18 cellular contexts compared by ENCODE assay signal in genomic region chr6:135871878-135872277, GRCh38. TPM values are rescaled to one million over a fixed set of nuclear protein-coding genes. Genes with fewer than 3 reads are reported as not detected.
DNase-seq lines count a peak whose midpoint lies in the region; ATAC-seq lines count a peak whose summit lies in the region.
"Had no signal": no experiment of that assay in that cellular context is flagged by ENCODE, and none has a peak within 500 bp of the region (broad histone marks: within the 10 kb centered on the region; RNA-seq: fewer than 3 reads in every experiment).

No MANE protein-coding gene starts in this region.

- intact Hi-C loops in left ventricle myocardium superior (cut with micrococcal nuclease) (no loop called here), Right ventricle myocardium inferior (cut with DNase I) (no loop called here)

- no peak for DNase-seq in left ventricle myocardium superior
- no peak for DNase-seq in Right ventricle myocardium inferior (ENCODE audit: missing footprints)
- peak; percentile 77 for DNase-seq in amniotic epithelial cell (ENCODE audit: low read depth)
- DNase-seq in iris pigment epithelial cell (ENCODE audit: low read depth) = peak; percentile 79
- DNase-seq in NOMO-1 treated with DMSO at 0.1 percent for 48 hours (lab: John Stamatoyannopoulos, UW; ENCODE audit: unreplicated experiment) = no peak
- no peak for DNase-seq in activated CD8-positive, alpha-beta T cell treated with anti-CD3 and anti-CD28 coated beads, Interleukin-2, amount 10 ng/mL, durations not matched to agents 7 days and 5 days
- no peak for DNase-seq in NCI-H510A (lab: John Stamatoyannopoulos, UW)
- DNase-seq: activated CD4-positive, alpha-beta T cell treated with anti-CD3 and anti-CD28 coated beads, Interleukin-2, amount 50 U/mL, for 48 hours; activated naive CD8-positive, alpha-beta T cell treated with anti-CD3 and anti-CD28 coated beads for 36 hours; Calu3; caudate nucleus; effector memory CD8-positive, alpha-beta T cell; NCI-H2081 treated with DMSO at 0.1 percent for 48 hours; NCI-H774 had no signal

- no peaks in the 10 kb centered on the region for H3K36me3 Mint-ChIP-seq in activated CD8-positive, alpha-beta T cell treated with anti-CD3 and anti-CD28 coated beads, Interleukin-2, amount 10 ng/mL, durations not matched to agents 7 days and 5 days (ENCODE audit: low read depth)
- H3K36me3 Mint-ChIP-seq: natural killer cell treated with Interleukin-12 subunit alpha and Interleukin-12 subunit beta and Interleukin-15 and Interleukin-18, amount 100 ng/mL, for 72 hours had no signal

- H3K4me1 Mint-ChIP-seq in activated CD8-positive, alpha-beta T cell treated with anti-CD3 and anti-CD28 coated beads, Interleukin-2, amount 10 ng/mL, durations not matched to agents 7 days and 5 days (ENCODE audit: low read depth) = peaks cover 13% of the 10 kb centered on the region

- POLR2A ChIA-PET in activated CD8-positive, alpha-beta T cell treated with anti-CD3 and anti-CD28 coated beads, Interleukin-2, amount 10 ng/mL, durations not matched to agents 7 days and 5 days (lab: Charles Lee) = no interaction called here

- H3K27ac Mint-ChIP-seq in activated CD8-positive, alpha-beta T cell treated with anti-CD3 and anti-CD28 coated beads, Interleukin-2, amount 10 ng/mL, durations not matched to agents 7 days and 5 days = no peak overlapping the region
- H3K27ac Mint-ChIP-seq: activated naive CD8-positive, alpha-beta T cell treated with anti-CD3 and anti-CD28 coated beads for 36 hours; effector memory CD8-positive, alpha-beta T cell; natural killer cell treated with Interleukin-12 subunit alpha and Interleukin-12 subunit beta and Interleukin-15 and Interleukin-18, amount 100 ng/mL, for 72 hours had no signal

- peak; percentile 29 for ATAC-seq in left ventricle myocardium superior
- ATAC-seq in Right ventricle myocardium inferior = no peak
- ATAC-seq in GM18511 (IDR thresholded peaks at IDR 0.05; ENCODE audit: unreplicated experiment) = no peak
- no peak for ATAC-seq in activated CD8-positive, alpha-beta T cell treated with anti-CD3 and anti-CD28 coated beads, Interleukin-2, amount 10 ng/mL, durations not matched to agents 7 days and 5 days
- ATAC-seq: effector memory CD8-positive, alpha-beta T cell; HepG2; natural killer cell treated with Interleukin-12 subunit alpha and Interleukin-12 subunit beta and Interleukin-15 and Interleukin-18, amount 100 ng/mL, for 72 hours; Panc1 had no signal

- H3K4me3 Mint-ChIP-seq in activated CD8-positive, alpha-beta T cell treated with anti-CD3 and anti-CD28 coated beads, Interleukin-2, amount 10 ng/mL, durations not matched to agents 7 days and 5 days = no peak overlapping the region
- H3K4me3 Mint-ChIP-seq: activated naive CD8-positive, alpha-beta T cell treated with anti-CD3 and anti-CD28 coated beads for 36 hours; effector memory CD8-positive, alpha-beta T cell; natural killer cell treated with Interleukin-12 subunit alpha and Interleukin-12 subunit beta and Interleukin-15 and Interleukin-18, amount 100 ng/mL, for 72 hours had no signal

- H3K27me3 Mint-ChIP-seq in activated CD8-positive, alpha-beta T cell treated with anti-CD3 and anti-CD28 coated beads, Interleukin-2, amount 10 ng/mL, durations not matched to agents 7 days and 5 days (ENCODE audit: low read depth) = peaks cover 2% of the 10 kb centered on the region
- H3K27me3 Mint-ChIP-seq: activated naive CD8-positive, alpha-beta T cell treated with anti-CD3 and anti-CD28 coated beads for 36 hours; effector memory CD8-positive, alpha-beta T cell; natural killer cell treated with Interleukin-12 subunit alpha and Interleukin-12 subunit beta and Interleukin-15 and Interleukin-18, amount 100 ng/mL, for 72 hours had no signal

- H3K9me3 Mint-ChIP-seq in activated CD8-positive, alpha-beta T cell treated with anti-CD3 and anti-CD28 coated beads, Interleukin-2, amount 10 ng/mL, durations not matched to agents 7 days and 5 days (ENCODE audit: insufficient read depth) = no peaks in the 10 kb centered on the region
- H3K9me3 Mint-ChIP-seq: activated naive CD8-positive, alpha-beta T cell treated with anti-CD3 and anti-CD28 coated beads for 36 hours; effector memory CD8-positive, alpha-beta T cell; natural killer cell treated with Interleukin-12 subunit alpha and Interleukin-12 subunit beta and Interleukin-15 and Interleukin-18, amount 100 ng/mL, for 72 hours had no signal

- CTCF ChIA-PET in activated CD8-positive, alpha-beta T cell treated with anti-CD3 and anti-CD28 coated beads, Interleukin-2, amount 10 ng/mL, durations not matched to agents 7 days and 5 days (lab: Charles Lee) = no interaction called here

RNA-seq across cellular contexts. Expression of gene PDE7B, which starts 20.4 kb away (rescaled TPM):
- 24.5 TPM for total RNA-seq in left ventricle myocardium superior
- 18.7 TPM for total RNA-seq in Right ventricle myocardium inferior
- total RNA-seq in activated CD8-positive, alpha-beta T cell treated with anti-CD3 and anti-CD28 coated beads, Interleukin-2, amount 10 ng/mL, durations not matched to agents 7 days and 5 days = under 1 TPM; 0.29 to 0.34 TPM
- total RNA-seq: HepG2 had no signal

Comparison
In these comparisons a context has a peak if more than half of its experiments do, and no peak if none do; other contexts are left out.
1. DNase-seq: peak in amniotic epithelial cell (single experiment) and iris pigment epithelial cell (single experiment); none in left ventricle myocardium superior (single experiment), Right ventricle myocardium inferior (single experiment), NOMO-1 treated with DMSO at 0.1 percent for 48 hours (single experiment), activated CD8-positive, alpha-beta T cell treated with anti-CD3 and anti-CD28 coated beads, Interleukin-2, amount 10 ng/mL, durations not matched to agents 7 days and 5 days (single experiment) and NCI-H510A (single experiment).
2. RNA of gene PDE7B, which starts 20.4 kb away (total RNA-seq): 24.5 TPM in left ventricle myocardium superior (single experiment) and 18.7 TPM in Right ventricle myocardium inferior (single experiment); 0.29 to 0.34 TPM in activated CD8-positive, alpha-beta T cell treated with anti-CD3 and anti-CD28 coated beads, Interleukin-2, amount 10 ng/mL, durations not matched to agents 7 days and 5 days; every median in the first group is over 10 times any median in the second.